15 cellular contexts compared by ENCODE assay signal in genomic region chr4:5750052-5750950, GRCh38. TPM values are rescaled to one million over a fixed set of nuclear protein-coding genes. Genes with fewer than 3 reads are reported as not detected.
DNase-seq lines count a peak whose midpoint lies in the region; TF ChIP-seq lines count a peak whose summit lies in the region.
"Had no signal": no experiment of that assay in that cellular context is flagged by ENCODE, and none has a peak within 500 bp of the region (broad histone marks: within the 10 kb centered on the region; RNA-seq: fewer than 3 reads in every experiment).

No MANE protein-coding gene starts in this region.

- H3K4me2 ChIP-seq in skeletal muscle satellite cell (ENCODE audit: low read length), result peak overlapping the region; percentile 49

- no peaks in the 10 kb centered on the region for H3K9me3 ChIP-seq in skeletal muscle satellite cell (replicated peaks; ENCODE audit: low read length)
- H3K9me3 ChIP-seq: Caco-2, gastrocnemius medialis had no signal

- peak; percentile 72 for DNase-seq in GM04504 (ENCODE audit: low read depth)
- DNase-seq in amniotic epithelial cell (ENCODE audit: low read depth), result peak; percentile 78
- peak; percentile 61 for DNase-seq in fibroblast of villous mesenchyme (ENCODE audit: low read depth)
- DNase-seq in MV-4-11 (lab: John Stamatoyannopoulos, UW), result no peak
- no peak for DNase-seq in NCI-H2029 treated with DMSO at 0.1 percent for 48 hours (lab: John Stamatoyannopoulos, UW)
- no peak for DNase-seq in NAMALWA (ENCODE audit: low spot score)
- DNase-seq: activated gamma-delta T cell treated with Interleukin-2 at 50 U/mL for 16 hours, Caco-2, Kasumi-1, kidney, NCI-H2081 treated with DMSO at 0.1 percent for 48 hours, small intestine, substantia nigra had no signal

- no peaks in the 10 kb centered on the region for H3K27me3 ChIP-seq in skeletal muscle satellite cell (ENCODE audit: control insufficient read depth, insufficient read depth, low read length)
- H3K27me3 ChIP-seq: gastrocnemius medialis had no signal

- H3K4me3 ChIP-seq in fibroblast of villous mesenchyme (ENCODE audit: low read depth, low read length), result no peak overlapping the region
- peak overlapping the region; percentile 12 for H3K4me3 ChIP-seq in skeletal muscle satellite cell (ENCODE audit: low read length)
- H3K4me3 ChIP-seq: gastrocnemius medialis had no signal

- peaks cover 59% of the 10 kb centered on the region for H3K36me3 ChIP-seq in skeletal muscle satellite cell (ENCODE audit: insufficient read depth, low read length)
- H3K36me3 ChIP-seq: gastrocnemius medialis had no signal

- peak overlapping the region; percentile 85 for H3K9ac ChIP-seq in skeletal muscle satellite cell (ENCODE audit: low read depth, low read length)

- H3K4me1 ChIP-seq in skeletal muscle satellite cell (ENCODE audit: control insufficient read depth, insufficient read depth, low read length), result peaks cover 89% of the 10 kb centered on the region
- H3K4me1 ChIP-seq: Caco-2 had no signal

- no peak for TF ChIP-seq CTCF in fibroblast of villous mesenchyme (IDR thresholded peaks at IDR 0.05; ENCODE audit: insufficient read depth, low read depth, low read length)

RNA-seq across cellular contexts. Expression of gene EVC, which starts 39.3 kb away (rescaled TPM):
- 35.0 and 54.4 TPM in 2 replicates for total RNA-seq in fibroblast of villous mesenchyme
- 31.7 and 53.0 TPM in 2 replicates for total RNA-seq in skeletal muscle satellite cell (2012; rRNA removed)
- total RNA-seq: Caco-2 had no signal

RNA-seq across cellular contexts. Expression of gene EVC2, which starts 41.9 kb away (rescaled TPM):
- total RNA-seq in fibroblast of villous mesenchyme, result 9.9 and 11.9 TPM in 2 replicates
- 7.9 and 8.6 TPM in 2 replicates for total RNA-seq in skeletal muscle satellite cell (2012; rRNA removed)
- total RNA-seq: Caco-2 had no signal

Comparison
In these comparisons a context has a peak if more than half of its experiments do, and no peak if none do; other contexts are left out.
1. DNase-seq: peak in GM04504 (single experiment), amniotic epithelial cell (single experiment) and fibroblast of villous mesenchyme (single experiment); none in MV-4-11 (single experiment), NCI-H2029 treated with DMSO at 0.1 percent for 48 hours (single experiment) and NAMALWA (single experiment).